In the genomic region with DNA sequence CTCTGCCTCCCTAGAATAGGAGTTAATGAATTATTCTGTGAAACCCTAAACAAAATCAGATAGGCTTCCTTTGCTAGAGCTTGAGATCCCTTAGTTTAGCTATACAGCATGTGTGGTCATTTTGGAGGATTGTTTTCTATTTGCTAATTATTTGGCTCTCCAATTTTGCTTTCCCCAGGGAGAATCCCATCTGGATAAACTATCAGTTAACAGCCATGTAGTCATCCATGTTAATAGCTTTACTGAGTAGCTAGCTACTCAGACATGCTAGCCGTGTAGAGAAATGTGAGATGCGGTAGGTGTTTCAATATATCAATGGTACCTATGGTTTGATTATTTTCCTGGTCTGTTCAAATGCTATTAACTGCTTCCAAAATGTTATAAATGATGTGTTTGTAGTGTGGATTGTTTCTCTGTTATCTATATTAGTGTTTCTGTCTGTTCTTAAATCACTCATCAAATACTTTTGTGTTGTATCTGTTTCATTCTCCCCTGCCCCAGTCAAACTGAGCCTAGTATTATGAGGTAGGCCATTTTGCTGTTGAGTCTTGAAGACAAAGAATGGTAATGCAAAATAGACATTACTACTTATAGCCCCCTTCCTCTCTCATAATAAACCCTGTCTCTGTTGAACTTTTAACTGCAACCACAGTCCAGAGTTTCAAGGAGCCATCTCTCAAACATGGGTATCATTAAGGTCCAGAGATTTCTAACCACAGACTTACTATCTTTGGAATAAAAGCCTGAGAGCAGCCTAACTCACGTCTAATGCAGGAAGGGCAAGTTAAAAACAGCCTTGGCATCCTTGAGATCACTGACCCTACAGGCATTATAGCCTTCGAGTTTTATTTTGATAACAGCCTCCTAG, we compare ENCODE assay signal across 30 cellular contexts. TPM values are rescaled to one million over a fixed set of nuclear protein-coding genes. Genes with fewer than 3 reads are reported as not detected.
DNase-seq lines count a peak whose midpoint lies in the region; ATAC-seq, FAIRE-seq and TF ChIP-seq lines count a peak whose summit lies in the region.
"Had no signal": no experiment of that assay in that cellular context is flagged by ENCODE, and none has a peak within 500 bp of the region (broad histone marks: within the 10 kb centered on the region; RNA-seq: fewer than 3 reads in every experiment).

No MANE protein-coding gene starts in this region.

- no peak overlapping the region for H3K9ac ChIP-seq in Karpas-422 (ENCODE audit: low read length)
- H3K9ac ChIP-seq: parathyroid adenoma had no signal

- H3K4me1 Mint-ChIP-seq in activated T-cell treated with anti-CD3 and anti-CD28 coated beads, Interleukin-2, amount 50 U/mL, for 72 hours (ENCODE audit: low read depth): peaks cover 28% of the 10 kb centered on the region

- peaks cover 26% of the 10 kb centered on the region for H3K27me3 Mint-ChIP-seq in activated T-cell treated with anti-CD3 and anti-CD28 coated beads, Interleukin-2, amount 50 U/mL, for 72 hours (ENCODE audit: low read depth)
- H3K27me3 Mint-ChIP-seq: CD8-positive, alpha-beta memory T cell; T-helper 17 cell had no signal

- WGBS in upper lobe of left lung, 2 donors: 60 to 74% methylated on average over 4 of the region's 4 CpGs

- peak overlapping the region; percentile 67; the same call in 1 of the 2 replicates for H2AFZ ChIP-seq in Karpas-422 (ENCODE audit: low read length)
- H2AFZ ChIP-seq: parathyroid adenoma had no signal

- H3K27me3 ChIP-seq in Karpas-422 (ENCODE audit: low read length) (no peaks in the 10 kb centered on the region), upper lobe of left lung (no peaks in the 10 kb centered on the region)
- H3K27me3 ChIP-seq: thyroid gland had no signal

- H3K27ac ChIP-seq in Karpas-422 (ENCODE audit: low read length): no peak overlapping the region
- no peak overlapping the region for H3K27ac ChIP-seq in upper lobe of left lung
- H3K27ac ChIP-seq: coronary artery, epithelial cell of prostate, parathyroid adenoma had no signal

- FAIRE-seq in endometrium (lab: Jason Lieb, UNC): peak; percentile 82
- FAIRE-seq: astrocyte, small intestine had no signal

- no peaks in the 10 kb centered on the region for H3K79me2 ChIP-seq in Karpas-422 (ENCODE audit: low read length)
- H3K79me2 ChIP-seq: parathyroid adenoma had no signal

- TF ChIP-seq EP300 in upper lobe of left lung (IDR thresholded peaks at IDR 0.05): no peak

- peaks cover 0 to 3% of the 10 kb centered on the region in 2 donors for H3K36me3 Mint-ChIP-seq in activated T-cell treated with anti-CD3 and anti-CD28 coated beads, Interleukin-2, amount 50 U/mL, for 72 hours (ENCODE audit: insufficient read depth in 2 of 2)
- H3K36me3 Mint-ChIP-seq: CD8-positive, alpha-beta memory T cell had no signal

- no peaks in the 10 kb centered on the region for H3K9me3 Mint-ChIP-seq in activated T-cell treated with anti-CD3 and anti-CD28 coated beads, Interleukin-2, amount 50 U/mL, for 72 hours
- H3K9me3 Mint-ChIP-seq: activated naive CD8-positive, alpha-beta T cell treated with anti-CD3 and anti-CD28 coated beads, Interleukin-2, amount 50 U/mL, for 24 hours; CD8-positive, alpha-beta memory T cell; immature natural killer cell had no signal

- peak overlapping the region in 1 of 2 donors; percentile 15 for H3K4me3 Mint-ChIP-seq in activated T-cell treated with anti-CD3 and anti-CD28 coated beads, Interleukin-2, amount 50 U/mL, for 72 hours
- H3K4me3 Mint-ChIP-seq: activated naive CD8-positive, alpha-beta T cell treated with anti-CD3 and anti-CD28 coated beads, Interleukin-2, amount 50 U/mL, for 24 hours; CD8-positive, alpha-beta memory T cell; immature natural killer cell; T-helper 17 cell had no signal

- no peak for DNase-seq in activated T-cell treated with anti-CD3 and anti-CD28 coated beads, Interleukin-2, amount 50 U/mL, for 72 hours
- DNase-seq in activated T-cell treated with anti-CD3 and anti-CD28 coated beads for 4 hours (no peak), GM12865 (ENCODE audit: low read depth) (peak; percentile 37), Karpas-422 (no peak), upper lobe of left lung (no peak)
- no peak for DNase-seq in stimulated activated CD4-positive, alpha-beta T cell treated with anti-CD3 and anti-CD28 coated beads, Interleukin-2, amount 100 ng/mL, for 24 hours
- DNase-seq: activated naive CD8-positive, alpha-beta T cell treated with anti-CD3 and anti-CD28 coated beads, Interleukin-2, amount 50 U/mL, for 24 hours; activated T-cell treated with anti-CD3 and anti-CD28 coated beads, Interleukin-2, amount 50 U/mL, for 1 hour; caudate nucleus; CD8-positive, alpha-beta memory T cell; DMS153; effector CD8-positive, alpha-beta T cell; immature natural killer cell; mesendoderm; NCI-H2029 treated with DMSO at 0.1 percent for 48 hours; NK-92 treated with Interleukin-12 subunit alpha and Interleukin-12 subunit beta, amount 100 ng/mL, for 24 hours; PC-3; retina; small intestine; stimulated activated CD4-positive, alpha-beta T cell treated with anti-CD3 and anti-CD28 coated beads, Interleukin-1b, Interleukin-23, amount 100 ng/mL, for 48 hours; T-helper 17 cell; thyroid gland had no signal

- H3K4me1 ChIP-seq in Karpas-422 (ENCODE audit: low read length) (peaks cover 31% of the 10 kb centered on the region), upper lobe of left lung (no peaks in the 10 kb centered on the region)
- H3K4me1 ChIP-seq: HAP-1, parathyroid adenoma had no signal

- peak; percentile 54 to 90 for ATAC-seq in activated T-cell treated with anti-CD3 and anti-CD28 coated beads, Interleukin-2, amount 50 U/mL, for 72 hours (replicated peaks in 1 of 2)
- ATAC-seq in upper lobe of left lung (ENCODE audit: low FRiP score in 2 of 2): no peak
- ATAC-seq: activated naive CD8-positive, alpha-beta T cell treated with anti-CD3 and anti-CD28 coated beads, Interleukin-2, amount 50 U/mL, for 24 hours; left lobe of liver; PC-3; SK-N-SH treated with all-trans-retinoic acid at 6 μM for 48 hours; T-helper 17 cell had no signal

- H3K4me3 ChIP-seq in GM12865 (ENCODE audit: low read depth, low read length) (no peak overlapping the region), Karpas-422 (ENCODE audit: low read length) (no peak overlapping the region), upper lobe of left lung (no peak overlapping the region)
- H3K4me3 ChIP-seq: coronary artery, HAP-1, thyroid gland had no signal

- H3K36me3 ChIP-seq in Karpas-422 (ENCODE audit: insufficient read depth, low read length) (no peaks in the 10 kb centered on the region), upper lobe of left lung (no peaks in the 10 kb centered on the region)
- H3K36me3 ChIP-seq: HAP-1, thyroid gland had no signal

- no peaks in the 10 kb centered on the region for H4K20me1 ChIP-seq in Karpas-422 (ENCODE audit: insufficient read depth, low read depth, low read length)

- H3K9me2 ChIP-seq in Karpas-422 (replicated peaks; ENCODE audit: insufficient read depth, low read length): no peaks in the 10 kb centered on the region

- H3K4me2 ChIP-seq in Karpas-422 (ENCODE audit: low read depth, low read length, poor library complexity, severe bottlenecking): peak overlapping the region; percentile 23

- TF ChIP-seq POLR2A in upper lobe of left lung (IDR thresholded peaks at IDR 0.05): no peak

- peak overlapping the region; percentile 7 for H3K27ac Mint-ChIP-seq in activated T-cell treated with anti-CD3 and anti-CD28 coated beads, Interleukin-2, amount 50 U/mL, for 72 hours
- H3K27ac Mint-ChIP-seq: activated naive CD8-positive, alpha-beta T cell treated with anti-CD3 and anti-CD28 coated beads, Interleukin-2, amount 50 U/mL, for 24 hours; CD8-positive, alpha-beta memory T cell; T-helper 17 cell had no signal

- H3K9me3 ChIP-seq in Karpas-422 (ENCODE audit: low read length) (no peaks in the 10 kb centered on the region), upper lobe of left lung (no peaks in the 10 kb centered on the region)
- H3K9me3 ChIP-seq: HAP-1, thyroid gland had no signal

- TF ChIP-seq CTCF in GM12865 (IDR thresholded peaks at IDR 0.05; ENCODE audit: insufficient read depth, low read depth, low read length, missing control alignments) (no peak), upper lobe of left lung (IDR thresholded peaks at IDR 0.05) (no peak)

RNA-seq across cellular contexts. Expression of gene GRAMD1B, which starts 56.1 kb away (rescaled TPM):
- 100 to 1,000 TPM in 1 of 2 donors, 10 to 100 TPM in 1; 64.0 to 107 TPM for total RNA-seq in activated T-cell treated with anti-CD3 and anti-CD28 coated beads, Interleukin-2, amount 50 U/mL, for 72 hours
- total RNA-seq in Karpas-422 (2014; rRNA removed; shearing (Covaris generic); ENCODE audit: low replicate concordance): 59.9 and 79.0 TPM in 2 replicates
- total RNA-seq in upper lobe of left lung: 100 to 1,000 TPM in 1 of 6 donors, 10 to 100 TPM in 2, 1 to 10 TPM in 3; 5.8 to 132 (median 10.1) TPM

Comparison
In these comparisons a context has a peak if more than half of its experiments do, and no peak if none do; other contexts are left out.
1. ATAC-seq: peak in activated T-cell treated with anti-CD3 and anti-CD28 coated beads, Interleukin-2, amount 50 U/mL, for 72 hours (2 of 2); none in upper lobe of left lung (0 of 2).